In genomic region chr3:70539908-70540307, GRCh38 we compare ENCODE assay signal across 14 cellular contexts.
A peak's percentile ranks its signal among the peaks of the same experiment; 100 is the strongest.
DNase-seq lines count a peak whose midpoint lies in the region; ATAC-seq, FAIRE-seq and TF ChIP-seq lines count a peak whose summit lies in the region.
"Had no signal": no experiment of that assay in that cellular context is flagged by ENCODE, and none has a peak within 500 bp of the region (broad histone marks: within the 10 kb centered on the region; RNA-seq: fewer than 3 reads in every experiment).

No MANE protein-coding gene starts in this region.

- H3K4me2 ChIP-seq in SK-N-SH: no peak overlapping the region
- H3K4me2 ChIP-seq in K562 (ENCODE audit: insufficient read depth, low read length): no peak overlapping the region
- H3K4me2 ChIP-seq in smooth muscle cell: no peak overlapping the region

- H3K9ac ChIP-seq in SK-N-SH: no peak overlapping the region
- no peak overlapping the region for H3K9ac ChIP-seq in K562 (ENCODE audit: insufficient read depth in 1 of 2, low read depth in 2 of 2, low read length in 2 of 2)
- H3K9ac ChIP-seq in smooth muscle cell (ENCODE audit: low read depth): no peak overlapping the region

- POLR2A ChIA-PET in SK-N-SH (lab: Yijun Ruan, JAX): no interaction called here
- POLR2A ChIA-PET in K562 (lab: Yijun Ruan, JAX): interaction anchor here (0.6 kb wide), 1 partner anchor 543 kb away, joined by 3 read pairs; no protein-coding TSS in a partner anchor

- TF ChIP-seq POLR2A in K562 (conservative IDR thresholded peaks at IDR 0.05): no peak

- H3K27me3 ChIP-seq in SK-N-SH (ENCODE audit: insufficient read depth) (no peaks in the 10 kb centered on the region), K562 (ENCODE audit: control insufficient read depth in 2 of 2, insufficient read depth in 2 of 2, low read length in 2 of 2) (no peaks in the 10 kb centered on the region), smooth muscle cell (ENCODE audit: low read depth) (peaks cover 20% of the 10 kb centered on the region)

- intact Hi-C loops in K562 (cut with micrococcal nuclease): no loop called here

- TF ChIP-seq EP300 in SK-N-SH (IDR thresholded peaks at IDR 0.05; ENCODE audit: borderline replicate concordance in 1 of 2, low read depth in 1 of 2, low read length in 1 of 2) (no peak), K562 (IDR thresholded peaks at IDR 0.05; ENCODE audit: low read length) (no peak)

- DNase-seq in SK-N-SH: no peak
- peak; percentile 6 for DNase-seq in Jurkat, Clone E6-1 (ENCODE audit: low read depth, low spot score)
- peak; percentile 6 to 40 (median 7) for DNase-seq in K562 (ENCODE audit: extremely low read depth in 1 of 4, low spot score in 3 of 4)
- no peak for DNase-seq in smooth muscle cell (lab: John Stamatoyannopoulos, UW; ENCODE audit: unreplicated experiment)
- DNase-seq in effector CD4-positive, alpha-beta T cell: no peak
- DNase-seq: activated effector memory CD4-positive, alpha-beta T cell treated with anti-CD3 and anti-CD28 coated beads, Interleukin-2, amount 50 U/mL, for 16 hours; aorta; foreskin melanocyte; NCI-H2029; NK-92 treated with Interleukin-12 subunit alpha and Interleukin-12 subunit beta, amount 100 ng/mL, for 24 hours had no signal

- no peak for FAIRE-seq in K562 (lab: Jason Lieb, UNC)
- FAIRE-seq: GM12891 had no signal

- no peaks in the 10 kb centered on the region for H3K4me1 ChIP-seq in SK-N-SH (ENCODE audit: control insufficient read depth in 1 of 2, insufficient read depth in 2 of 2, low read depth in 1 of 2, low read length in 1 of 2)
- H3K4me1 ChIP-seq in K562 (replicated peaks in 1 of 2; ENCODE audit: control insufficient read depth in 2 of 2, insufficient read depth in 2 of 2, low read length in 2 of 2): no peaks in the 10 kb centered on the region
- no peaks in the 10 kb centered on the region for H3K4me1 ChIP-seq in smooth muscle cell (ENCODE audit: low read depth)

- no peaks in the 10 kb centered on the region for H3K9me1 ChIP-seq in K562 (ENCODE audit: control insufficient read depth, insufficient read depth, low read length)

- H3K79me2 ChIP-seq in SK-N-SH (ENCODE audit: insufficient read depth) (no peaks in the 10 kb centered on the region), K562 (ENCODE audit: control insufficient read depth, insufficient read depth, low read length) (no peaks in the 10 kb centered on the region), smooth muscle cell (ENCODE audit: low read depth) (no peaks in the 10 kb centered on the region)

- in situ Hi-C loops in K562 (cut with MboI): loop anchor here (10.0 kb wide), 1 partner anchor 1115 kb away; no protein-coding TSS in a partner anchor

- ATAC-seq in SK-N-SH treated with all-trans-retinoic acid at 6 μM for 48 hours (no peak), K562 (0 out of 3 replicates have a peak, but pooled peaks have one; percentile 51), HG03159 (IDR thresholded peaks at IDR 0.05; ENCODE audit: unreplicated experiment) (no peak), HG02763 (IDR thresholded peaks at IDR 0.05; ENCODE audit: unreplicated experiment) (no peak)

- H3K9me3 ChIP-seq in SK-N-SH (no peaks in the 10 kb centered on the region), K562 (replicated peaks; ENCODE audit: control insufficient read depth, insufficient read depth, low read depth, low read length) (no peaks in the 10 kb centered on the region), smooth muscle cell (replicated peaks; ENCODE audit: low read depth) (no peaks in the 10 kb centered on the region)

- WGBS in SK-N-SH (ENCODE audit: low lambda C conversion rate): 53% methylated on average over 2 of the region's 2 CpGs
- WGBS in K562 (ENCODE audit: insufficient coverage, low coverage, missing lambda C conversion rate): 0% methylated on average over 2 of the region's 2 CpGs
- 92% methylated on average over 2 of the region's 2 CpGs for WGBS in smooth muscle cell (ENCODE audit: low lambda C conversion rate)

- no TSS peak for BruUV-seq in K562 (replicated peaks; lab: Mats Ljungman, UMichigan)

- H3K4me3 ChIP-seq in SK-N-SH (ENCODE audit: low read depth in 2 of 2, low read length in 1 of 2) (no peak overlapping the region), K562 (no peak overlapping the region), smooth muscle cell (no peak overlapping the region)
- no peak overlapping the region for H3K4me3 ChIP-seq in Jurkat, Clone E6-1 (ENCODE audit: low read length)

- TF ChIP-seq CTCF in SK-N-SH (IDR thresholded peaks at IDR 0.05) (peak; percentile 36; the same call in 1 of the 2 replicates), K562 (IDR thresholded peaks at IDR 0.05 in 2 of 3, conservative IDR thresholded peaks at IDR 0.05 in 1 of 3; ENCODE audit: insufficient read depth in 2 of 3, low read depth in 1 of 3, low read length in 3 of 3) (peak; percentile 41 to 52 (median 42)), smooth muscle cell (IDR thresholded peaks at IDR 0.05; ENCODE audit: borderline replicate concordance, insufficient read depth, poor library complexity, severe bottlenecking) (peak; percentile 15)

- H3F3A ChIP-seq in SK-N-SH (replicated peaks; ENCODE audit: insufficient read depth) (no peaks in the 10 kb centered on the region), smooth muscle cell (ENCODE audit: low read depth) (no peaks in the 10 kb centered on the region)

- H3K36me3 ChIP-seq in SK-N-SH (replicated peaks in 1 of 2; ENCODE audit: control insufficient read depth in 1 of 2, insufficient read depth in 2 of 2, low read length in 1 of 2) (no peaks in the 10 kb centered on the region), K562 (ENCODE audit: control insufficient read depth, insufficient read depth, low read length) (no peaks in the 10 kb centered on the region), smooth muscle cell (ENCODE audit: low read depth) (no peaks in the 10 kb centered on the region)

- H3K27ac ChIP-seq in SK-N-SH (ENCODE audit: low read depth in 2 of 2, low read length in 1 of 2) (no peak overlapping the region), K562 (ENCODE audit: extremely low read depth, low read depth, low read length) (no peak overlapping the region), smooth muscle cell (ENCODE audit: low read depth) (no peak overlapping the region)

- no peaks in the 10 kb centered on the region for H3K9me2 ChIP-seq in SK-N-SH

- no peak overlapping the region for H2AFZ ChIP-seq in SK-N-SH (ENCODE audit: low read depth)
- no peak overlapping the region for H2AFZ ChIP-seq in K562 (ENCODE audit: low read depth, low read length)
- H2AFZ ChIP-seq in smooth muscle cell (ENCODE audit: low read depth): no peak overlapping the region

- H4K20me1 ChIP-seq in SK-N-SH (ENCODE audit: insufficient read depth) (no peaks in the 10 kb centered on the region), K562 (replicated peaks; ENCODE audit: control insufficient read depth, insufficient read depth, low read length) (no peaks in the 10 kb centered on the region), smooth muscle cell (ENCODE audit: low read depth) (no peaks in the 10 kb centered on the region)

- CTCF ChIA-PET in SK-N-SH (lab: Yijun Ruan, JAX) (interaction anchor here (0.6 to 1.6 kb wide), 4 partner anchors 8 to 1009 kb away, joined by 3 to 4 read pairs (median 3); no protein-coding TSS in a partner anchor), K562 (lab: Yijun Ruan, JAX; ENCODE audit: low intra/inter-chr PET ratio) (no interaction called here)

- no peak for TF ChIP-seq RAD21 in SK-N-SH (IDR thresholded peaks at IDR 0.05; ENCODE audit: low read length)
- peak in 1 of 2 experiments; percentile 38; a peak in 1 of 4 replicates for TF ChIP-seq RAD21 in K562 (CRISPR knock-in tag; conservative IDR thresholded peaks at IDR 0.05 in 1 of 2, IDR thresholded peaks at IDR 0.05 in 1 of 2)

TF ChIP-seq in SK-N-SH, 30 proteins besides CTCF, POLR2A, EP300 and RAD21 (continues in another document):
- TF ChIP-seq YY1 (IDR thresholded peaks at IDR 0.05; ENCODE audit: low read depth) (no peak), IRF3 (IDR thresholded peaks at IDR 0.05; ENCODE audit: low read depth, low read length) (no peak)

TF ChIP-seq in SK-N-SH treated with all-trans-retinoic acid at 6 μM for 48 hours, 23 proteins besides CTCF, POLR2A, EP300 and RAD21 (continues in another document):
- no peak for TF ChIP-seq POU6F1 (CRISPR knock-in tag; IDR thresholded peaks at IDR 0.05; ENCODE audit: borderline replicate concordance, low read depth)

TF ChIP-seq in K562, 482 proteins besides CTCF, POLR2A, EP300 and RAD21 (continues in another document):
- no peak for TF ChIP-seq ZNF436 (CRISPR knock-in tag; IDR thresholded peaks at IDR 0.05)
- no peak for TF ChIP-seq MED1 (CRISPR knock-in tag; IDR thresholded peaks at IDR 0.05; ENCODE audit: borderline replicate concordance)
- no peak for TF ChIP-seq ZC3H4 (CRISPR knock-in tag; IDR thresholded peaks at IDR 0.05; ENCODE audit: borderline replicate concordance)
- TF ChIP-seq MLX (CRISPR knock-in tag; conservative IDR thresholded peaks at IDR 0.05): no peak
- TF ChIP-seq SMAD4 (CRISPR knock-in tag; conservative IDR thresholded peaks at IDR 0.05): no peak
- no peak for TF ChIP-seq THAP7 (CRISPR knock-in tag; IDR thresholded peaks at IDR 0.05)

Comparison
In these comparisons a context has a peak if more than half of its experiments do, and no peak if none do; other contexts are left out.
1. DNase-seq: peak in Jurkat, Clone E6-1 (single experiment) and K562 (4 of 4); none in SK-N-SH (single experiment), smooth muscle cell (single experiment) and effector CD4-positive, alpha-beta T cell (single experiment).
2. Of the 27 proteins assayed by ChIP-seq in both K562 and SK-N-SH: peak only in K562: none; only in SK-N-SH: none; in both: CTCF; in neither: 25; mixed calls (peak in some experiments, not most) for 1.
3. Peak in every context shown above with its lines, with median percentiles within 50 percentile points of each other: CTCF ChIP-seq.